ENCODE assay signal across 14 cellular contexts in the genomic region with DNA sequence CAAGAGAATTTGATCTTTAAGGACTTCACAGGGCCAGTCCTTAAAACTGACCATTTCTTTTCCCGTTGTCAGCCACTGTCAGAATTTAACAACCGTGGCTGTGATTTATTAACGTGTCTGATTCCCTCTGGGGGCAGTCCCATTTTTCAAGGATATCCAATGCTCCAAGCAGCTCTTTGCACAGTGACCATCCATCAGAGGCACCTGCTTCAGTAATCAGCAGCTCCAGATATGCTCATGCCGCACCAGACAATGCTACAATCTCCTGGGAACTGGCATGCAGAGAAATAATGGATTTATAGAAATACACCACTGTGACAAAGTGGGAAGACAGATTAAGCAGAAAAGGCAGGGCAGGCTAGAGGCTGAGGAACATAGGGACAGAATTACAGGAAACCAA.
"Had no signal": no experiment of that assay in that cellular context is flagged by ENCODE, and none has a peak within 500 bp of the region (broad histone marks: within the 10 kb centered on the region; RNA-seq: fewer than 3 reads in every experiment).

No MANE protein-coding gene starts in this region.

- H3K36me3 Mint-ChIP-seq: activated naive CD4-positive, alpha-beta T cell treated with anti-CD3 and anti-CD28 coated beads, Interleukin-2, amount 50 U/mL, for 24 hours; natural killer cell had no signal

- H3K36me3 ChIP-seq: adrenal gland, esophagus squamous epithelium had no signal

- H3K27ac Mint-ChIP-seq: activated B cell treated with CpG ODN at 0.5 μM for 24 hours; activated CD8-positive, alpha-beta T cell treated with anti-CD3 and anti-CD28 coated beads for 36 hours; activated naive CD4-positive, alpha-beta T cell treated with anti-CD3 and anti-CD28 coated beads, Interleukin-2, amount 50 U/mL, for 24 hours; natural killer cell; T-helper 2 cell treated with Interferon-gamma antibody and Interleukin-4, amounts not matched to agents 5 μg/mL and 100 μg/mL, for 36 hours had no signal

- H3K4me1 ChIP-seq: adrenal gland, esophagus squamous epithelium had no signal

- H3K9me3 Mint-ChIP-seq: activated B cell treated with CpG ODN at 0.5 μM for 24 hours; activated CD8-positive, alpha-beta T cell treated with anti-CD3 and anti-CD28 coated beads for 36 hours; activated naive CD4-positive, alpha-beta T cell treated with anti-CD3 and anti-CD28 coated beads, Interleukin-2, amount 50 U/mL, for 24 hours; natural killer cell; T-helper 2 cell treated with Interferon-gamma antibody and Interleukin-4, amounts not matched to agents 5 μg/mL and 100 μg/mL, for 36 hours had no signal

- H3K4me3 ChIP-seq: adrenal gland, esophagus squamous epithelium had no signal

- DNase-seq: activated B cell treated with CpG ODN at 0.5 μM for 24 hours; activated CD4-positive, alpha-beta T cell treated with anti-CD3 and anti-CD28 coated beads for 48 hours; activated CD8-positive, alpha-beta T cell treated with anti-CD3 and anti-CD28 coated beads for 36 hours; activated effector memory CD4-positive, alpha-beta T cell treated with anti-CD3 and anti-CD28 coated beads, Interleukin-2, amount 50 U/mL, for 16 hours; activated T-cell treated with anti-CD3 and anti-CD28 coated beads, Interleukin-2, amount 50 U/mL, for 48 hours; esophagus squamous epithelium; mesendoderm; natural killer cell; stimulated activated CD4-positive, alpha-beta T cell treated with anti-CD3 and anti-CD28 coated beads, Interleukin-12 subunit alpha, Interleukin-12 subunit beta, amount 100 ng/mL, for 4 hours; stimulated activated CD4-positive, alpha-beta T cell treated with anti-CD3 and anti-CD28 coated beads, Interleukin-2, amount 100 ng/mL, for 24 hours; SW 1271 had no signal

- H3K27me3 ChIP-seq: adrenal gland, esophagus squamous epithelium had no signal

- H3K27ac ChIP-seq: adrenal gland, esophagus squamous epithelium had no signal

- ATAC-seq: activated CD8-positive, alpha-beta T cell treated with anti-CD3 and anti-CD28 coated beads for 36 hours; natural killer cell had no signal

- H3K4me3 Mint-ChIP-seq: activated B cell treated with CpG ODN at 0.5 μM for 24 hours; activated CD8-positive, alpha-beta T cell treated with anti-CD3 and anti-CD28 coated beads for 36 hours; activated naive CD4-positive, alpha-beta T cell treated with anti-CD3 and anti-CD28 coated beads, Interleukin-2, amount 50 U/mL, for 24 hours; natural killer cell; T-helper 2 cell treated with Interferon-gamma antibody and Interleukin-4, amounts not matched to agents 5 μg/mL and 100 μg/mL, for 36 hours had no signal

- H3K4me1 Mint-ChIP-seq: activated B cell treated with CpG ODN at 0.5 μM for 24 hours; activated naive CD4-positive, alpha-beta T cell treated with anti-CD3 and anti-CD28 coated beads, Interleukin-2, amount 50 U/mL, for 24 hours; natural killer cell had no signal
